In the genomic region with DNA sequence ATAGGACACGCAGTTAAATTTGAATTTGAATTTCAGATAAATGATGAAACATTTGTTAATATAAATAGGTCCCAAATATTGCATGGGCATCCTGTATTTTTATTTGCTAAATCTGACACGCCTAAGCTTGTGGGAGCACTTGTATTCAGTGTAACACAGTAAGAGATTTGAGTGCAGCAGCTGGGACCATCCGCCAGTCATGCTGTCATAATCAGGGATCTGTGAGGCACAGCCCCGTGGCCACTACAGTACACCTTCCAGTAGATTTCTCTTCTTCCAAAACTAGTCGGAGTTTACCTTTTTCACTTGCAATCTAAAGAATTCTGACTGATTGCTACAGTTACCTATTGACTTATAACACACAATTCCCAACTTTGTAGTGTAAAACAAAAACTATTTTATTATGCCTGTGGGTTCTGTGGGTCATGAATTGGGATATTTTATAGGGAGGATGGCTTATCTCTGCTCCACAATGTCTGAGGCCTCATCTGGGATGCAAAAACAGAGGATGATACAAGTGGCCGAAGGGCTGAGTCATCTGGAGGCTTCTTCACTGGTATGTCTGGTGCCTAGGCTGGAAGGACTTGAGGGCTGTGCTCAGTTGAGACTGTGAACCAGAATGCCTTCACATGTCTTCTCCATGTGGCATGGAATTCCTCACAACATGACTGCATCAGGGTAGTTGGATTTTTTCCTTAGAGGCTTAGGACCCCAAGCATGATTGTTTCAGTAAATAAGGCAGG, we compare ENCODE assay signal across 31 cellular contexts.
DNase-seq lines count a peak whose midpoint lies in the region; FAIRE-seq and TF ChIP-seq lines count a peak whose summit lies in the region.
"Had no signal": no experiment of that assay in that cellular context is flagged by ENCODE, and none has a peak within 500 bp of the region (broad histone marks: within the 10 kb centered on the region; RNA-seq: fewer than 3 reads in every experiment).

No MANE protein-coding gene starts in this region.

- 79 to 81% methylated on average over 6 of the region's 6 CpGs for WGBS in GM23248 (ENCODE audit: low coverage in 1 of 2, low lambda C conversion rate in 2 of 2, missing lambda C conversion rate in 2 of 2), 2 experiments
- 85% methylated on average over 6 of the region's 6 CpGs for WGBS in mesenchymal stem cell

- no peak for TF ChIP-seq POLR2A in H54 (IDR thresholded peaks at IDR 0.05; ENCODE audit: low read depth, low read length)

- no peak for TF ChIP-seq CTCF in astrocyte (IDR thresholded peaks at IDR 0.05; ENCODE audit: insufficient read depth, low read depth, low read length)

- peaks cover 36% of the 10 kb centered on the region for H3K4me1 Mint-ChIP-seq in astrocyte (ENCODE audit: low read depth, unreplicated experiment)
- no peaks in the 10 kb centered on the region for H3K4me1 Mint-ChIP-seq in activated CD4-positive, alpha-beta T cell treated with anti-CD3 and anti-CD28 coated beads, Interleukin-2, amount 10 ng/mL, durations not matched to agents 24 days and 14 days
- H3K4me1 Mint-ChIP-seq: activated CD8-positive, alpha-beta memory T cell treated with anti-CD3 and anti-CD28 coated beads, Interleukin-2, amount 10 ng/mL, durations not matched to agents 7 days and 5 days; CD4-positive, alpha-beta memory T cell had no signal

- H4K91ac ChIP-seq in mesenchymal stem cell (ENCODE audit: low read length): no peak overlapping the region

- in situ Hi-C loops in GM23248 (cut with MboI): loop anchor here (10.0 kb wide), 1 partner anchor 50 kb away; no protein-coding TSS in a partner anchor
- in situ Hi-C loops in KBM-7 (cut with MboI; ENCODE audit: low pct_unique_long_range_greater_than_20kb, low sequenced_read_pairs): no loop called here

- no peak overlapping the region for H3K23ac ChIP-seq in mesenchymal stem cell (ENCODE audit: low read length in 2 of 2)

- no peaks in the 10 kb centered on the region for H3K9me3 Mint-ChIP-seq in astrocyte (ENCODE audit: unreplicated experiment)
- no peaks in the 10 kb centered on the region for H3K9me3 Mint-ChIP-seq in activated CD4-positive, alpha-beta T cell treated with anti-CD3 and anti-CD28 coated beads, Interleukin-2, amount 10 ng/mL, durations not matched to agents 24 days and 14 days
- H3K9me3 Mint-ChIP-seq: activated T-cell treated with anti-CD3 and anti-CD28 coated beads, Interleukin-2, amount 50 U/mL, for 72 hours; CD4-positive, alpha-beta memory T cell; T-helper 1 cell treated with Interleukin-12 subunit alpha and Interleukin-12 subunit beta and Interleukin-4 antibody, amounts not matched to agents 30 μg/mL and 1 μg/mL, for 36 hours had no signal

- H3K27ac ChIP-seq in GM23248 (no peak overlapping the region), astrocyte (ENCODE audit: low read depth, low read length) (no peak overlapping the region), mesenchymal stem cell (ENCODE audit: low read length, poor library complexity, severe bottlenecking) (no peak overlapping the region)
- H3K27ac ChIP-seq: dorsolateral prefrontal cortex, esophagus squamous epithelium, gastrocnemius medialis, ovary, RWPE1, suprapubic skin had no signal

- H3K27me3 ChIP-seq in GM23248 (replicated peaks; ENCODE audit: insufficient read depth) (no peaks in the 10 kb centered on the region), astrocyte (ENCODE audit: insufficient read depth, low read length) (no peaks in the 10 kb centered on the region), mesenchymal stem cell (ENCODE audit: control insufficient read depth in 1 of 2, insufficient read depth in 1 of 2, low read length in 2 of 2) (no peaks in the 10 kb centered on the region)
- H3K27me3 ChIP-seq: dorsolateral prefrontal cortex, esophagus squamous epithelium, gastrocnemius medialis, ovary, suprapubic skin had no signal

- H2BK12ac ChIP-seq in mesenchymal stem cell (ENCODE audit: low read length in 2 of 2): no peak overlapping the region

- no peak overlapping the region for H2AK5ac ChIP-seq in mesenchymal stem cell (ENCODE audit: low read length, severe bottlenecking)

- peak overlapping the region in 1 of 2 experiments; percentile 32 for H3K14ac ChIP-seq in mesenchymal stem cell (ENCODE audit: low read length in 2 of 2)

- H2BK15ac ChIP-seq in mesenchymal stem cell (ENCODE audit: low read depth, poor library complexity, severe bottlenecking): no peak overlapping the region

- no peak overlapping the region for H3K9ac ChIP-seq in GM23248
- H3K9ac ChIP-seq in astrocyte (ENCODE audit: low read length): no peak overlapping the region
- no peak overlapping the region for H3K9ac ChIP-seq in mesenchymal stem cell (ENCODE audit: low read length)

- H3K4me3 Mint-ChIP-seq in astrocyte (ENCODE audit: unreplicated experiment): peak overlapping the region; percentile 16
- H3K4me3 Mint-ChIP-seq in activated CD4-positive, alpha-beta T cell treated with anti-CD3 and anti-CD28 coated beads, Interleukin-2, amount 10 ng/mL, durations not matched to agents 24 days and 14 days: no peak overlapping the region
- H3K4me3 Mint-ChIP-seq: activated CD8-positive, alpha-beta memory T cell treated with anti-CD3 and anti-CD28 coated beads, Interleukin-2, amount 10 ng/mL, durations not matched to agents 7 days and 5 days; activated T-cell treated with anti-CD3 and anti-CD28 coated beads, Interleukin-2, amount 50 U/mL, for 72 hours; CD4-positive, alpha-beta memory T cell; T-helper 1 cell treated with Interleukin-12 subunit alpha and Interleukin-12 subunit beta and Interleukin-4 antibody, amounts not matched to agents 30 μg/mL and 1 μg/mL, for 36 hours had no signal

- no peak overlapping the region for H2BK120ac ChIP-seq in mesenchymal stem cell (ENCODE audit: low read depth, low read length)

- H3K4me2 ChIP-seq in GM23248 (ENCODE audit: unreplicated experiment): no peak overlapping the region
- no peak overlapping the region for H3K4me2 ChIP-seq in astrocyte (ENCODE audit: low read length)
- no peak overlapping the region for H3K4me2 ChIP-seq in mesenchymal stem cell (ENCODE audit: low read length, poor library complexity, severe bottlenecking)

- no peak for FAIRE-seq in astrocyte (lab: Jason Lieb, UNC)
- FAIRE-seq in H54 (lab: Jason Lieb, UNC): no peak
- FAIRE-seq: A204.1, D721Med, endometrium, HTR-8/SVneo had no signal

- H3K9me2 ChIP-seq in GM23248 (ENCODE audit: insufficient read depth): no peaks in the 10 kb centered on the region

- no peaks in the 10 kb centered on the region for H3F3A ChIP-seq in GM23248 (ENCODE audit: insufficient read depth)

- H3K9me3 ChIP-seq in GM23248 (ENCODE audit: low read depth) (no peaks in the 10 kb centered on the region), astrocyte (ENCODE audit: insufficient read depth, low read depth, low read length) (no peaks in the 10 kb centered on the region), mesenchymal stem cell (ENCODE audit: control insufficient read depth, low read length) (no peaks in the 10 kb centered on the region)
- H3K9me3 ChIP-seq: esophagus squamous epithelium, gastrocnemius medialis, ovary, suprapubic skin had no signal

- intact Hi-C loops in activated CD4-positive, alpha-beta T cell treated with anti-CD3 and anti-CD28 coated beads, Interleukin-2, amount 10 ng/mL, durations not matched to agents 24 days and 14 days (cut with micrococcal nuclease): no loop called here

- H3K18ac ChIP-seq in mesenchymal stem cell (ENCODE audit: low read depth in 1 of 2, low read length in 2 of 2): no peak overlapping the region

- H4K8ac ChIP-seq in mesenchymal stem cell (ENCODE audit: low read length): no peak overlapping the region

- H3K4ac ChIP-seq in mesenchymal stem cell (ENCODE audit: low read depth in 1 of 2, low read length in 2 of 2): no peak overlapping the region

- H2BK5ac ChIP-seq in mesenchymal stem cell (ENCODE audit: low read depth, low read length, poor library complexity, severe bottlenecking): no peak overlapping the region

- peak; percentile 15 for DNase-seq in AG08395 (ENCODE audit: low spot score)
- DNase-seq in GM23248: peak; percentile 41
- DNase-seq in astrocyte (ENCODE audit: low read depth): no peak
- DNase-seq in mesenchymal stem cell: peak; percentile 23
- no peak for DNase-seq in activated CD4-positive, alpha-beta T cell treated with anti-CD3 and anti-CD28 coated beads, Interleukin-2, amount 10 ng/mL, durations not matched to agents 24 days and 14 days
- no peak for DNase-seq in activated T-cell treated with anti-CD3 and anti-CD28 coated beads, Interleukin-2, amount 50 U/mL, for 1 hour
- DNase-seq in KBM-7: no peak
- DNase-seq in H54 (ENCODE audit: insufficient read length, low spot score): no peak
- DNase-seq: activated CD4-positive, alpha-beta T cell treated with anti-CD3 and anti-CD28 coated beads, Interleukin-2, amount 50 U/mL, for 4 hours; activated CD4-positive, CD25-positive, alpha-beta regulatory T cell; activated CD8-positive, alpha-beta memory T cell treated with anti-CD3 and anti-CD28 coated beads, Interleukin-2, amount 10 ng/mL, durations not matched to agents 7 days and 5 days; activated T-cell treated with anti-CD3 and anti-CD28 coated beads, Interleukin-2, amount 50 U/mL, for 72 hours; CD4-positive, alpha-beta memory T cell; DND-41; dorsolateral prefrontal cortex; esophagus squamous epithelium; gastrocnemius medialis; kidney glomerular epithelial cell; NCI-H1417 treated with DMSO at 0.1 percent for 48 hours; NCI-H2029 treated with DMSO at 0.1 percent for 48 hours; NCI-H226; NCI-H69; ovary; stimulated activated naive CD4-positive, alpha-beta T cell had no signal

- no peaks in the 10 kb centered on the region for H3K79me1 ChIP-seq in mesenchymal stem cell (replicated peaks; ENCODE audit: low read length, poor library complexity, severe bottlenecking)

- H3K36me3 Mint-ChIP-seq in astrocyte (ENCODE audit: low read depth, unreplicated experiment): no peaks in the 10 kb centered on the region
- no peaks in the 10 kb centered on the region for H3K36me3 Mint-ChIP-seq in activated CD4-positive, alpha-beta T cell treated with anti-CD3 and anti-CD28 coated beads, Interleukin-2, amount 10 ng/mL, durations not matched to agents 24 days and 14 days (ENCODE audit: low read depth)
- H3K36me3 Mint-ChIP-seq: activated CD8-positive, alpha-beta memory T cell treated with anti-CD3 and anti-CD28 coated beads, Interleukin-2, amount 10 ng/mL, durations not matched to agents 7 days and 5 days; CD4-positive, alpha-beta memory T cell had no signal

- H3K27me3 Mint-ChIP-seq in astrocyte (ENCODE audit: low read depth, unreplicated experiment): no peaks in the 10 kb centered on the region
- peaks cover 12% of the 10 kb centered on the region for H3K27me3 Mint-ChIP-seq in activated CD4-positive, alpha-beta T cell treated with anti-CD3 and anti-CD28 coated beads, Interleukin-2, amount 10 ng/mL, durations not matched to agents 24 days and 14 days

- H3K36me3 ChIP-seq in GM23248 (ENCODE audit: low read depth) (no peaks in the 10 kb centered on the region), astrocyte (ENCODE audit: insufficient read depth, low read length) (no peaks in the 10 kb centered on the region), mesenchymal stem cell (ENCODE audit: control insufficient read depth in 1 of 2, insufficient read depth in 2 of 2, low read depth in 1 of 2, low read length in 2 of 2) (peaks cover 0 to 4% of the 10 kb centered on the region in 2 experiments)
- H3K36me3 ChIP-seq: esophagus squamous epithelium, gastrocnemius medialis, ovary, suprapubic skin had no signal

- H2AFZ ChIP-seq in GM23248 (no peak overlapping the region), astrocyte (ENCODE audit: low read depth, low read length) (no peak overlapping the region), mesenchymal stem cell (ENCODE audit: low read depth, low read length) (no peak overlapping the region)

- H3K4me1 ChIP-seq in GM23248 (ENCODE audit: insufficient read depth) (peaks cover 11% of the 10 kb centered on the region), astrocyte (ENCODE audit: insufficient read depth, low read length) (no peaks in the 10 kb centered on the region), mesenchymal stem cell (ENCODE audit: control insufficient read depth, insufficient read depth, low read depth, low read length) (peaks cover 3% of the 10 kb centered on the region)
- H3K4me1 ChIP-seq: esophagus squamous epithelium, gastrocnemius medialis, suprapubic skin had no signal

- H3K79me2 ChIP-seq in GM23248 (ENCODE audit: insufficient read depth): no peaks in the 10 kb centered on the region
- H3K79me2 ChIP-seq in astrocyte (ENCODE audit: insufficient read depth, low read length): no peaks in the 10 kb centered on the region

- H3K27ac Mint-ChIP-seq in astrocyte (ENCODE audit: unreplicated experiment): peak overlapping the region; percentile 49
- no peak overlapping the region for H3K27ac Mint-ChIP-seq in activated CD4-positive, alpha-beta T cell treated with anti-CD3 and anti-CD28 coated beads, Interleukin-2, amount 10 ng/mL, durations not matched to agents 24 days and 14 days
- H3K27ac Mint-ChIP-seq: activated CD8-positive, alpha-beta memory T cell treated with anti-CD3 and anti-CD28 coated beads, Interleukin-2, amount 10 ng/mL, durations not matched to agents 7 days and 5 days; activated T-cell treated with anti-CD3 and anti-CD28 coated beads, Interleukin-2, amount 50 U/mL, for 72 hours; CD4-positive, alpha-beta memory T cell; T-helper 1 cell treated with Interleukin-12 subunit alpha and Interleukin-12 subunit beta and Interleukin-4 antibody, amounts not matched to agents 30 μg/mL and 1 μg/mL, for 36 hours had no signal

- H3K4me3 ChIP-seq in GM23248 (no peak overlapping the region), astrocyte (ENCODE audit: insufficient read depth, low read depth, low read length) (no peak overlapping the region), mesenchymal stem cell (ENCODE audit: insufficient read depth in 1 of 2, low read depth in 1 of 2, low read length in 2 of 2) (no peak overlapping the region)
- H3K4me3 ChIP-seq: dorsolateral prefrontal cortex, esophagus squamous epithelium, gastrocnemius medialis, ovary, suprapubic skin had no signal

- H4K20me1 ChIP-seq in GM23248 (ENCODE audit: insufficient read depth) (no peaks in the 10 kb centered on the region), astrocyte (ENCODE audit: insufficient read depth, low read length) (no peaks in the 10 kb centered on the region)

Comparison
In these comparisons a context has a peak if more than half of its experiments do, and no peak if none do; other contexts are left out.
1. DNase-seq: peak in AG08395 (single experiment), GM23248 (single experiment) and mesenchymal stem cell (single experiment); none in astrocyte (single experiment), activated CD4-positive, alpha-beta T cell treated with anti-CD3 and anti-CD28 coated beads, Interleukin-2, amount 10 ng/mL, durations not matched to agents 24 days and 14 days (single experiment), activated T-cell treated with anti-CD3 and anti-CD28 coated beads, Interleukin-2, amount 50 U/mL, for 1 hour (single experiment), KBM-7 (single experiment) and H54 (single experiment).